Comparison of ENCODE assay signal across 26 cellular contexts in the genomic region with DNA sequence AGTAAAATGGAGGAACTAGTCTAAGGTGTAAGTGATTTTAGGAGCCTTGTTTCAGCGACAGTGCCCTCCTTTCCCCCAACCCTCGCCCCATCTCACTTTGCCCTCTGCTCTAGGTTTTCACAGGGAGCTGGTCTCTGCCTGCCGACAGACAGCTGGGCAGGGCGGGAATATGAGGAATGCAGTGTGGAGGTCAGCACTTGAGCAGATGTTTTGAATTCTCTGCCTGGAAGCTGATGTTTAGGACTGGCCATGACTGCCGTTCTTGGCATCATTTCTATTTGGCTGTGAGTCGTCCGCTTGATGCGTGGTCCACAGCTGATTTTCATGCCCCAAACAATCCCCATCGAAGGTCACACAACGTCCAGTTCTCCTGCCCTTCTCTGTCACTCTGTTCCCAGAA. TPM values are rescaled to one million over a fixed set of nuclear protein-coding genes. Genes with fewer than 3 reads are reported as not detected.
DNase-seq lines count a peak whose midpoint lies in the region; ATAC-seq and TF ChIP-seq lines count a peak whose summit lies in the region.
"Had no signal": no experiment of that assay in that cellular context is flagged by ENCODE, and none has a peak within 500 bp of the region (broad histone marks: within the 10 kb centered on the region; RNA-seq: fewer than 3 reads in every experiment).

No MANE protein-coding gene starts in this region.

- TF ChIP-seq CTCF in prostate gland (IDR thresholded peaks at IDR 0.05) = no peak

- H3K36me3 ChIP-seq in adipocyte (ENCODE audit: control insufficient read depth, insufficient read depth, low read length, severe bottlenecking) (no peaks in the 10 kb centered on the region), prostate gland (no peaks in the 10 kb centered on the region)

- peaks cover 64% of the 10 kb centered on the region for H3K27me3 ChIP-seq in adipocyte (replicated peaks; ENCODE audit: control insufficient read depth, insufficient read depth, low read length)
- no peaks in the 10 kb centered on the region for H3K27me3 ChIP-seq in prostate gland (replicated peaks; ENCODE audit: insufficient read depth)

- ATAC-seq in HG03378 (IDR thresholded peaks at IDR 0.05; ENCODE audit: unreplicated experiment) = no peak
- ATAC-seq: GM12878, HCT116 had no signal

- H3K4me3 ChIP-seq in adipocyte (ENCODE audit: low read length) (no peak overlapping the region), prostate gland (no peak overlapping the region)
- H3K4me3 ChIP-seq: GM12878, PC-9 had no signal

- H3K9ac ChIP-seq in adipocyte (ENCODE audit: low read length) = no peak overlapping the region
- H3K9ac ChIP-seq: KMS-11, SK-N-SH had no signal

- H3K9me3 ChIP-seq in adipocyte (ENCODE audit: control insufficient read depth, low read length) (no peaks in the 10 kb centered on the region), prostate gland (no peaks in the 10 kb centered on the region)
- H3K9me3 ChIP-seq: SK-N-SH had no signal

- no peak for TF ChIP-seq POLR2A in prostate gland (IDR thresholded peaks at IDR 0.05)

- no peak overlapping the region for H3K27ac ChIP-seq in prostate gland
- H3K27ac ChIP-seq: KMS-11, PC-9, RWPE1 had no signal

- H3K4me1 ChIP-seq in adipocyte (ENCODE audit: control insufficient read depth, insufficient read depth, low read length) = no peaks in the 10 kb centered on the region
- H3K4me1 ChIP-seq in prostate gland (replicated peaks) = no peaks in the 10 kb centered on the region

- 55% methylated on average over 10 of the region's 10 CpGs for WGBS in prostate gland

- DNase-seq in NCI-H524 (lab: John Stamatoyannopoulos, UW) (peak; percentile 11 to 12), NCI-H524 treated with DMSO at 0.1 percent for 48 hours (lab: John Stamatoyannopoulos, UW) (no peak), adipocyte (ENCODE audit: low read depth) (peak; percentile 4), fibroblast of peridontal ligament (ENCODE audit: extremely low read depth) (peak; percentile 54), kidney glomerular epithelial cell (lab: John Stamatoyannopoulos, UW) (no peak), cardiac septum (ENCODE audit: low spot score) (no peak), prostate gland (ENCODE audit: low spot score) (no peak)
- DNase-seq: DMS79, GOT3, IMR-90, MV-4-11, NCI-H1105 treated with DMSO at 0.1 percent for 48 hours, NCI-H2029 treated with DMSO at 0.1 percent for 48 hours, NCI-H2171, NCI-H446, NCI-H748 treated with DMSO at 0.1 percent for 48 hours, PC-9, SHP77 treated with DMSO at 0.1 percent for 48 hours, SK-N-SH had no signal

- intact Hi-C loops in cardiac septum (cut with DNase I) = no loop called here
- intact Hi-C loops in prostate gland (cut with DNase I) = no loop called here

RNA-seq across cellular contexts. Expression of a gene that starts 55.1 kb away (rescaled TPM):
- total RNA-seq in cardiac septum (not detected), prostate gland (not detected)
- total RNA-seq: A172, B cell, IMR-90 had no signal

Comparison
In these comparisons a context has a peak if more than half of its experiments do, and no peak if none do; other contexts are left out.
1. DNase-seq: peak in NCI-H524 (2 of 2), adipocyte (single experiment) and fibroblast of peridontal ligament (single experiment); none in NCI-H524 treated with DMSO at 0.1 percent for 48 hours (single experiment), kidney glomerular epithelial cell (single experiment), cardiac septum (single experiment) and prostate gland (single experiment).